ENCODE assay signal across 18 cellular contexts in genomic region chr11:3375552-3375951, GRCh38. TPM values are rescaled to one million over a fixed set of nuclear protein-coding genes. Genes with fewer than 3 reads are reported as not detected.
DNase-seq lines count a peak whose midpoint lies in the region; ATAC-seq, FAIRE-seq and TF ChIP-seq lines count a peak whose summit lies in the region.
"Had no signal": no experiment of that assay in that cellular context is flagged by ENCODE, and none has a peak within 500 bp of the region (broad histone marks: within the 10 kb centered on the region; RNA-seq: fewer than 3 reads in every experiment).

No MANE protein-coding gene starts in this region.

- H4K91ac ChIP-seq in H1 (replicated peaks; ENCODE audit: insufficient read length, low read length) = no peak overlapping the region

- H3K27ac Mint-ChIP-seq in CD4-positive, CD25-positive, alpha-beta regulatory T cell = peak overlapping the region in 1 of 3 donors; percentile 13
- H3K27ac Mint-ChIP-seq in nephron = no peak overlapping the region
- H3K27ac Mint-ChIP-seq: activated CD4-positive, alpha-beta T cell treated with anti-CD3 and anti-CD28 coated beads, Interleukin-2, amount 10 ng/mL, durations not matched to agents 24 days and 14 days; B cell; T-helper 1 cell treated with Interleukin-12 subunit alpha and Interleukin-12 subunit beta and Interleukin-4 antibody, amounts not matched to agents 30 μg/mL and 1 μg/mL, for 36 hours had no signal

- H4K5ac ChIP-seq in H1 (ENCODE audit: insufficient read length, low read depth, low read length) = no peak overlapping the region

- H3K9me3 ChIP-seq in CD4-positive, CD25-positive, alpha-beta regulatory T cell (ENCODE audit: control insufficient read depth in 2 of 2, low read length in 2 of 2) = peaks cover 17 to 19% of the 10 kb centered on the region in 2 experiments
- H3K9me3 ChIP-seq in H1 (ENCODE audit: insufficient read depth in 2 of 2, low read depth in 1 of 2, low read length in 1 of 2) = no peaks in the 10 kb centered on the region

- WGBS in H1 (ENCODE audit: extremely low coverage in 1 of 2, insufficient coverage in 1 of 2, insufficient read length in 1 of 2, insufficient replicate concordance in 2 of 2, low coverage in 1 of 2, low lambda C conversion rate in 2 of 2, missing lambda C conversion rate in 1 of 2), 2 experiments = 87% methylated on average over 4 of the region's 4 CpGs; no CpG with 5 or more reads in 1 of the 2 experiments

- no peak overlapping the region for H2BK12ac ChIP-seq in H1 (ENCODE audit: low read depth, low read length)

- peaks cover 57% of the 10 kb centered on the region for H3K36me3 ChIP-seq in CD4-positive, CD25-positive, alpha-beta regulatory T cell (ENCODE audit: control insufficient read depth, insufficient read depth, low read length)
- H3K36me3 ChIP-seq in H1 (ENCODE audit: control insufficient read depth in 2 of 4, insufficient read depth in 4 of 4, low read length in 3 of 4) = peaks cover 18 to 61% (median 40%) of the 10 kb centered on the region in 4 experiments

- H3K9me3 Mint-ChIP-seq in CD4-positive, CD25-positive, alpha-beta regulatory T cell = peaks cover 0 to 16% (median 0%) of the 10 kb centered on the region in 7 donors
- H3K9me3 Mint-ChIP-seq in nephron = peaks cover 55% of the 10 kb centered on the region
- H3K9me3 Mint-ChIP-seq: immature natural killer cell had no signal

- POLR2A ChIA-PET in H1 (lab: Charles Lee; ENCODE audit: partially characterized antibody) = interaction anchor here (0.9 to 18.0 kb wide), 6 partner anchors 4 to 29 kb away, joined by 3 to 233 read pairs (median 62); partner anchors contain the start of gene ZNF195

- H2BK5ac ChIP-seq in H1 (ENCODE audit: low read depth, low read length) = no peak overlapping the region

- no peak for TF ChIP-seq POLR2A in H1 (IDR thresholded peaks at IDR 0.05; ENCODE audit: control extremely low read depth in 1 of 2, low read depth in 2 of 2, low read length in 2 of 2)

- peaks cover 24% of the 10 kb centered on the region for H3K4me1 ChIP-seq in CD4-positive, CD25-positive, alpha-beta regulatory T cell (ENCODE audit: control insufficient read depth, insufficient read depth, low read length, poor library complexity, severe bottlenecking)
- peaks cover 7 to 19% (median 11%) of the 10 kb centered on the region in 4 experiments; a peak in 5 of 7 replicates for H3K4me1 ChIP-seq in H1 (replicated peaks in 1 of 4; ENCODE audit: control insufficient read depth in 3 of 4, insufficient read depth in 4 of 4, low read length in 3 of 4)

- no peak overlapping the region for H2BK20ac ChIP-seq in H1 (ENCODE audit: low read length)

- peaks cover 50 to 84% of the 10 kb centered on the region in 2 experiments for H3K79me2 ChIP-seq in H1 (ENCODE audit: control insufficient read depth in 1 of 2, insufficient read depth in 2 of 2, low read length in 2 of 2)

- H3K79me1 ChIP-seq in H1 (ENCODE audit: low read depth, low read length) = peaks cover 4% of the 10 kb centered on the region

- H3K23me2 ChIP-seq in H1 (ENCODE audit: low read depth, low read length) = no peaks in the 10 kb centered on the region; the same call in 1 of the 2 replicates

- TF ChIP-seq EP300 in H1 (IDR thresholded peaks at IDR 0.05; ENCODE audit: borderline replicate concordance in 1 of 2, low read depth in 2 of 2, low read length in 2 of 2) = no peak

- no peak overlapping the region for H3K4ac ChIP-seq in H1 (replicated peaks; ENCODE audit: insufficient read length, low read depth, low read length)

- TF ChIP-seq CTCF in H1 (IDR thresholded peaks at IDR 0.05; ENCODE audit: control extremely low read depth in 1 of 3, insufficient read depth in 1 of 3, low read depth in 1 of 3, low read length in 3 of 3) (no peak), nephron (IDR thresholded peaks at IDR 0.05; ENCODE audit: unreplicated experiment in 3 of 3) (no peak)

- no peak for ATAC-seq in CD4-positive, CD25-positive, alpha-beta regulatory T cell (ENCODE audit: low read depth in 2 of 2)
- ATAC-seq in SK-N-SH treated with all-trans-retinoic acid at 6 μM for 48 hours (peak; percentile 50), GM21825 (IDR thresholded peaks at IDR 0.05; ENCODE audit: unreplicated experiment) (no peak)
- ATAC-seq: esophagus mucosa had no signal

- no peak overlapping the region for H2AFZ ChIP-seq in H1 (ENCODE audit: low read length)

- H2AK5ac ChIP-seq in H1 (ENCODE audit: low read depth, low read length) = no peak overlapping the region

- H3K9ac ChIP-seq in H1 (replicated peaks in 1 of 4; ENCODE audit: extremely low read depth in 1 of 4, low read depth in 3 of 4, low read length in 3 of 4) = no peak overlapping the region

- CTCF ChIA-PET in H1 (lab: Charles Lee; ENCODE audit: partially characterized antibody) = interaction anchor here (1.2 to 4.1 kb wide), 4 partner anchors 9 to 35 kb away, joined by 3 to 23 read pairs (median 7); no protein-coding TSS in a partner anchor

- peak overlapping the region in 3 of 4 donors; percentile 26 to 71 (median 36) for H3K4me3 Mint-ChIP-seq in CD4-positive, CD25-positive, alpha-beta regulatory T cell
- peak overlapping the region; percentile 46 to 68 (median 47) for H3K4me3 Mint-ChIP-seq in nephron
- H3K4me3 Mint-ChIP-seq: activated CD4-positive, alpha-beta T cell treated with anti-CD3 and anti-CD28 coated beads, Interleukin-2, amount 10 ng/mL, durations not matched to agents 24 days and 14 days; B cell; T-helper 1 cell treated with Interleukin-12 subunit alpha and Interleukin-12 subunit beta and Interleukin-4 antibody, amounts not matched to agents 30 μg/mL and 1 μg/mL, for 36 hours had no signal

- H3K36me3 Mint-ChIP-seq in CD4-positive, CD25-positive, alpha-beta regulatory T cell = peaks cover 57% of the 10 kb centered on the region
- peaks cover 11% of the 10 kb centered on the region for H3K36me3 Mint-ChIP-seq in nephron (ENCODE audit: low read depth)

- H3K18ac ChIP-seq in H1 (ENCODE audit: extremely low read depth, low read length) = no peak overlapping the region

- no peak overlapping the region for H3K56ac ChIP-seq in H1 (replicated peaks; ENCODE audit: insufficient read length, low read depth, low read length)

- H3K14ac ChIP-seq in H1 (ENCODE audit: insufficient read length) = no peak overlapping the region

- H3K23ac ChIP-seq in H1 (ENCODE audit: insufficient read length) = no peak overlapping the region

- H2BK120ac ChIP-seq in H1 (replicated peaks; ENCODE audit: low read depth, low read length) = no peak overlapping the region

- H3K4me1 Mint-ChIP-seq in CD4-positive, CD25-positive, alpha-beta regulatory T cell = peaks cover 15 to 76% (median 39%) of the 10 kb centered on the region in 4 donors
- H3K4me1 Mint-ChIP-seq in nephron = peaks cover 20% of the 10 kb centered on the region

- H4K20me1 ChIP-seq in H1 (replicated peaks in 1 of 2; ENCODE audit: control insufficient read depth in 1 of 2, insufficient read depth in 2 of 2, low read length in 2 of 2) = peaks cover 15 to 20% of the 10 kb centered on the region in 2 experiments

- no peak overlapping the region for H3K4me3 ChIP-seq in CD4-positive, CD25-positive, alpha-beta regulatory T cell (ENCODE audit: low read depth, low read length)
- H3K4me3 ChIP-seq in H1 (ENCODE audit: extremely low read depth in 1 of 4, insufficient read depth in 2 of 4, low read depth in 3 of 4, low read length in 4 of 4) = no peak overlapping the region
- H3K4me3 ChIP-seq: Peyer's patch had no signal

- H3K4me2 ChIP-seq in H1 (ENCODE audit: insufficient read depth in 1 of 2, low read depth in 2 of 2, low read length in 2 of 2) = peak overlapping the region; percentile 71 to 78; a peak in 1 of 4 replicates

- no peaks in the 10 kb centered on the region for H3K27me3 ChIP-seq in CD4-positive, CD25-positive, alpha-beta regulatory T cell (ENCODE audit: control insufficient read depth, insufficient read depth, low read length)
- no peaks in the 10 kb centered on the region for H3K27me3 ChIP-seq in H1 (replicated peaks in 1 of 4; ENCODE audit: control insufficient read depth in 3 of 4, extremely low read depth in 1 of 4, insufficient read depth in 3 of 4, low read length in 3 of 4)
- H3K27me3 ChIP-seq: Peyer's patch had no signal

- TF ChIP-seq RAD21 in H1 (IDR thresholded peaks at IDR 0.05 in 1 of 2, conservative IDR thresholded peaks at IDR 0.05 in 1 of 2; ENCODE audit: low read depth in 2 of 2, low read length in 2 of 2) = no peak

- H2BK15ac ChIP-seq in H1 (ENCODE audit: low read length) = no peak overlapping the region

- H3K27ac ChIP-seq in CD4-positive, CD25-positive, alpha-beta regulatory T cell (ENCODE audit: insufficient read depth, low read length, poor library complexity, severe bottlenecking) = no peak overlapping the region
- no peak overlapping the region for H3K27ac ChIP-seq in H1 (ENCODE audit: low read depth, low read length)
- H3K27ac ChIP-seq: Peyer's patch had no signal

- no peak for DNase-seq in CD4-positive, CD25-positive, alpha-beta regulatory T cell
- DNase-seq in H1 (ENCODE audit: low read depth in 1 of 2, low spot score in 2 of 2) (no peak), NCI-H1417 (lab: John Stamatoyannopoulos, UW) (no peak), NCI-H1436 (lab: John Stamatoyannopoulos, UW) (no peak)
- DNase-seq in activated CD4-positive, alpha-beta T cell treated with anti-CD3 and anti-CD28 coated beads for 1 hour = no peak
- DNase-seq: activated CD4-positive, alpha-beta T cell treated with anti-CD3 and anti-CD28 coated beads, Interleukin-2, amount 10 ng/mL, durations not matched to agents 24 days and 14 days; cerebellar nuclear complex; immature natural killer cell; NCI-H524; Peyer's patch; stimulated activated CD4-positive, alpha-beta T cell treated with anti-CD3 and anti-CD28 coated beads, Interleukin-1b, Interleukin-23, amount 100 ng/mL, for 48 hours had no signal

- FAIRE-seq in H1 (lab: Jason Lieb, UNC) = no peak
- FAIRE-seq: urothelium cell line had no signal

- peaks cover 4% of the 10 kb centered on the region for H3K27me3 Mint-ChIP-seq in CD4-positive, CD25-positive, alpha-beta regulatory T cell
- no peaks in the 10 kb centered on the region for H3K27me3 Mint-ChIP-seq in nephron (ENCODE audit: low read depth)
- H3K27me3 Mint-ChIP-seq: activated CD4-positive, alpha-beta T cell treated with anti-CD3 and anti-CD28 coated beads, Interleukin-2, amount 10 ng/mL, durations not matched to agents 24 days and 14 days; B cell had no signal

- H4K8ac ChIP-seq in H1 (ENCODE audit: extremely low read depth, insufficient read depth, low read length) = no peak overlapping the region

TF ChIP-seq in H1, 55 proteins besides CTCF, POLR2A, EP300 and RAD21 (continues in another document):
- no peak for TF ChIP-seq SP2 (IDR thresholded peaks at IDR 0.05; ENCODE audit: low read length)

RNA-seq across cellular contexts. Expression of gene ZNF195, which starts 3.4 kb away (rescaled TPM):
- total RNA-seq in CD4-positive, CD25-positive, alpha-beta regulatory T cell = 25.5 TPM
- polyA plus RNA-seq in CD4-positive, CD25-positive, alpha-beta regulatory T cell = 10 to 100 TPM; 23.1 to 31.3 (median 27.1) TPM
- 80.5 and 88.6 TPM in 2 replicates for total RNA-seq in H1 (2021; fragmentation: NEBNext Ultra II Directional; extraction: Animal tissue kit (Norgen Biotek cat#: 25700))
- polyA plus RNA-seq in H1 (2011; rRNA removed) = 23.4 and 23.9 TPM in 2 replicates
- 36.6 TPM for polyA plus RNA-seq in H1 (2011; cell fraction: cytosol; rRNA removed)
- 53.3 TPM for polyA plus RNA-seq in H1 (2011; cell fraction: nucleus; rRNA removed)
- 50.4 to 66.5 TPM (median 58.0 TPM) in 4 replicates for polyA plus RNA-seq in H1 (2012, experiment 1 of 2)
- 3.1 TPM for polyA plus RNA-seq in H1 (2012, experiment 2 of 2)
- 73.9 TPM for polyA plus RNA-seq in H1 (2013, experiment 1 of 2)
- 70.1 TPM for polyA plus RNA-seq in H1 (2013, experiment 2 of 2)
- 98.3 and 120 TPM in 2 replicates for polyA minus RNA-seq in H1 (2011; rRNA and poly(A)+ RNA removed)
- polyA minus RNA-seq in H1 (2011; cell fraction: cytosol; rRNA and poly(A)+ RNA removed) = 69.8 TPM
- polyA minus RNA-seq in H1 (2011; cell fraction: nucleus; rRNA and poly(A)+ RNA removed) = 194 TPM
